ENCODE assay signal across 1 cellular context in genomic region chr10:98414932-98415709, GRCh38.
TF ChIP-seq lines count a peak whose summit lies in the region.

Gene PYROXD2 (minus strand): TSS chr10:98415182. CDS start chr10:98415135, 47 bp downstream.

TF ChIP-seq in K562, 482 proteins besides CTCF, POLR2A, EP300 and RAD21 (continued from another document):
- peak; percentile 44 for TF ChIP-seq E2F8 (IDR thresholded peaks at IDR 0.05; ENCODE audit: low read depth, partially characterized antibody)
- TF ChIP-seq TBL1XR1 (IDR thresholded peaks at IDR 0.05; ENCODE audit: low read length in 2 of 2) = no peak
- no peak for TF ChIP-seq ZNF780A (CRISPR knock-in tag; IDR thresholded peaks at IDR 0.05)
- TF ChIP-seq ZBTB7A (IDR thresholded peaks at IDR 0.05; ENCODE audit: borderline replicate concordance, control insufficient read depth, low read depth, low read length) = peak; percentile 40; the same call in 1 of the 2 replicates
- peak; percentile 73 for TF ChIP-seq KDM5B (IDR thresholded peaks at IDR 0.05; ENCODE audit: insufficient replicate concordance, low read depth, low read length)
- TF ChIP-seq MAZ (CRISPR knock-in tag; conservative IDR thresholded peaks at IDR 0.05 in 1 of 2, IDR thresholded peaks at IDR 0.05 in 1 of 2) = 0 out of 4 replicates have a peak, but pooled peaks of 1 of the 2 experiments have one; percentile 22
- TF ChIP-seq SPI1 (IDR thresholded peaks at IDR 0.05; ENCODE audit: borderline replicate concordance, low read depth, low read length) = peak; percentile 25; the same call in 1 of the 2 replicates
- TF ChIP-seq ZNF263 (CRISPR knock-in tag; IDR thresholded peaks at IDR 0.05; ENCODE audit: borderline replicate concordance) = peak; percentile 21; the same call in 1 of the 2 replicates
- peak; percentile 58 for TF ChIP-seq RBFOX2 (IDR thresholded peaks at IDR 0.05; ENCODE audit: low read depth, low read length)
- TF ChIP-seq VEZF1 (CRISPR knock-in tag; IDR thresholded peaks at IDR 0.05) = peak; percentile 93
- no peak for TF ChIP-seq ETV1 (tag; conservative IDR thresholded peaks at IDR 0.05; ENCODE audit: low read depth)
- TF ChIP-seq RHOXF2B (CRISPR knock-in tag; conservative IDR thresholded peaks at IDR 0.05) = no peak
- TF ChIP-seq PHF20 (IDR thresholded peaks at IDR 0.05; ENCODE audit: partially characterized antibody) = peak; percentile 27
- TF ChIP-seq SUPT5H (IDR thresholded peaks at IDR 0.05) = peak; percentile 66
- no peak for TF ChIP-seq HES1 (IDR thresholded peaks at IDR 0.05; ENCODE audit: low read depth)
- TF ChIP-seq ZFX (CRISPR knock-in tag; IDR thresholded peaks at IDR 0.05) = peak; percentile 19; the same call in 1 of the 2 replicates
- TF ChIP-seq NFIC (IDR thresholded peaks at IDR 0.05) = peak; percentile 97
- peak; percentile 72; the same call in 1 of the 2 replicates for TF ChIP-seq PHF8 (IDR thresholded peaks at IDR 0.05; ENCODE audit: borderline replicate concordance, low read length)
- TF ChIP-seq ZBTB33 (CRISPR knock-in tag; IDR thresholded peaks at IDR 0.05) = 0 out of 2 replicates have a peak, but pooled peaks have one; percentile 36
